Comparison of ENCODE assay signal across 1 cellular context in the genomic region with DNA sequence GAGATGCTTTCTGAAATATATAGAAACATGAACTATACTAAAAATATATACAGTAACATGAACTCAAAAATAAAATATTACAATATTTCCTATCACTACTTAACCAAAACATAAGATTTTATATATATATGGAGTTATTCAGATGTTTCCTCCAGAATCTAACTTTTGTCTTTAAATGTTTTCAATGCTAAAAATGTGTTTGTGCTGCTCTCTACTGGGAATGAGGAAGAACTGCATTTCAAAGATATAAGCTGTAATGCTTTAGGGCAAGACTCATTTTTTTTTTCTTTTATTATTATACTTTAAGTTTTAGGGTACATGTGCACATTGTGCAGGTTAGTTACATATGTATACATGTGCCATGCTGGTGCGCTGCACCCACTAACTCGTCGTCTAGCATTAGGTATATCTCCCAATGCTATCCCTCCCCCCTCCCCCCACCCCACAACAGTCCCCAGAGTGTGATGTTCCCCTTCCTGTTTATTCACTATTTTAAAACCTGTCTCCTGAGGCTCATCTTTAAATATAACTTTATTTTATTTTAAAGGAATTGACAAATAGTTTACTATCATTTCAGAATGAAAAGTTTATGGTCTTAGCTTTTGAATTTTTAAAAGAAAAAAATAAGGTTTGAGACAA.
TF ChIP-seq lines count a peak whose summit lies in the region.

No MANE protein-coding gene starts in this region.

TF ChIP-seq in HepG2, 621 proteins besides CTCF, POLR2A, EP300 and RAD21:
- TF ChIP-seq SMC3 (IDR thresholded peaks at IDR 0.05; ENCODE audit: low read length) (peak; percentile 28), STAG1 (CRISPR knock-in tag; IDR thresholded peaks at IDR 0.05) (peak; percentile 67)
